ENCODE assay signal across 8 cellular contexts in genomic region chr1:165403835-165404482, GRCh38.
DNase-seq lines count a peak whose midpoint lies in the region; ATAC-seq and TF ChIP-seq lines count a peak whose summit lies in the region.

No MANE protein-coding gene starts in this region.

- H3K4me1 Mint-ChIP-seq in nephron progenitor cell: peaks cover 5% of the 10 kb centered on the region

- TF ChIP-seq POLR2A in erythroblast (IDR thresholded peaks at IDR 0.05; ENCODE audit: low read length): no peak

- TF ChIP-seq CTCF in nephron progenitor cell (IDR thresholded peaks at IDR 0.05): peak; percentile 72

- DNase-seq in DMS 273 (lab: John Stamatoyannopoulos, UW; ENCODE audit: unreplicated experiment): peak; percentile 68
- DNase-seq in HuH-7 (ENCODE audit: low spot score): peak; percentile 51
- peak; percentile 8 to 24 for DNase-seq in erythroblast (lab: John Stamatoyannopoulos, UW)
- peak; percentile 50 for DNase-seq in nephron progenitor cell
- no peak for DNase-seq in stimulated activated naive CD4-positive, alpha-beta T cell treated with Interleukin-2 at 50 U/mL for 16 hours (lab: John Stamatoyannopoulos, UW)
- DNase-seq in effector CD4-positive, alpha-beta T cell: no peak

- H3K27me3 Mint-ChIP-seq in nephron progenitor cell (ENCODE audit: low read depth, poor library complexity): peaks cover 27% of the 10 kb centered on the region

- ATAC-seq in GM19351 (IDR thresholded peaks at IDR 0.05; ENCODE audit: unreplicated experiment) (peak; percentile 74), SK-N-SH treated with all-trans-retinoic acid at 6 μM for 48 hours (peak; percentile 81)

- no peaks in the 10 kb centered on the region for H3K9me3 Mint-ChIP-seq in nephron progenitor cell

- no peaks in the 10 kb centered on the region for H3K36me3 Mint-ChIP-seq in nephron progenitor cell (ENCODE audit: low read depth)

- no peak overlapping the region for H3K27ac Mint-ChIP-seq in nephron progenitor cell

- no peak overlapping the region for H3K4me3 Mint-ChIP-seq in nephron progenitor cell

TF ChIP-seq in SK-N-SH treated with all-trans-retinoic acid at 6 μM for 48 hours, 23 proteins besides CTCF, POLR2A, EP300 and RAD21:
- no peak for TF ChIP-seq ZNF565 (CRISPR knock-in tag; conservative IDR thresholded peaks at IDR 0.05; ENCODE audit: low read depth)
- TF ChIP-seq ISL1 (CRISPR knock-in tag; IDR thresholded peaks at IDR 0.05): no peak
- TF ChIP-seq CSDC2 (CRISPR knock-in tag; IDR thresholded peaks at IDR 0.05): no peak
- TF ChIP-seq, protein P1, sequence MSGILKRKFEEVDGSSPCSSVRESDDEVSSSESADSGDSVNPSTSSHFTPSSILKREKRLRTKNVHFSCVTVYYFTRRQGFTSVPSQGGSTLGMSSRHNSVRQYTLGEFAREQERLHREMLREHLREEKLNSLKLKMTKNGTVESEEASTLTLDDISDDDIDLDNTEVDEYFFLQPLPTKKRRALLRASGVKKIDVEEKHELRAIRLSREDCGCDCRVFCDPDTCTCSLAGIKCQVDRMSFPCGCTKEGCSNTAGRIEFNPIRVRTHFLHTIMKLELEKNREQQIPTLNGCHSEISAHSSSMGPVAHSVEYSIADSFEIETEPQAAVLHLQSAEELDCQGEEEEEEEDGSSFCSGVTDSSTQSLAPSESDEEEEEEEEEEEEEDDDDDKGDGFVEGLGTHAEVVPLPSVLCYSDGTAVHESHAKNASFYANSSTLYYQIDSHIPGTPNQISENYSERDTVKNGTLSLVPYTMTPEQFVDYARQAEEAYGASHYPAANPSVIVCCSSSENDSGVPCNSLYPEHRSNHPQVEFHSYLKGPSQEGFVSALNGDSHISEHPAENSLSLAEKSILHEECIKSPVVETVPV (CRISPR knock-in tag; IDR thresholded peaks at IDR 0.05): no peak
- no peak for TF ChIP-seq ZNF70 (CRISPR knock-in tag; IDR thresholded peaks at IDR 0.05)

Comparison
In these comparisons a context has a peak if more than half of its experiments do, and no peak if none do; other contexts are left out.
1. DNase-seq: peak in DMS 273 (single experiment), HuH-7 (single experiment), erythroblast (2 of 2) and nephron progenitor cell (single experiment); none in stimulated activated naive CD4-positive, alpha-beta T cell treated with Interleukin-2 at 50 U/mL for 16 hours (single experiment) and effector CD4-positive, alpha-beta T cell (single experiment).